Comparison of ENCODE assay signal across 7 cellular contexts in the genomic region with DNA sequence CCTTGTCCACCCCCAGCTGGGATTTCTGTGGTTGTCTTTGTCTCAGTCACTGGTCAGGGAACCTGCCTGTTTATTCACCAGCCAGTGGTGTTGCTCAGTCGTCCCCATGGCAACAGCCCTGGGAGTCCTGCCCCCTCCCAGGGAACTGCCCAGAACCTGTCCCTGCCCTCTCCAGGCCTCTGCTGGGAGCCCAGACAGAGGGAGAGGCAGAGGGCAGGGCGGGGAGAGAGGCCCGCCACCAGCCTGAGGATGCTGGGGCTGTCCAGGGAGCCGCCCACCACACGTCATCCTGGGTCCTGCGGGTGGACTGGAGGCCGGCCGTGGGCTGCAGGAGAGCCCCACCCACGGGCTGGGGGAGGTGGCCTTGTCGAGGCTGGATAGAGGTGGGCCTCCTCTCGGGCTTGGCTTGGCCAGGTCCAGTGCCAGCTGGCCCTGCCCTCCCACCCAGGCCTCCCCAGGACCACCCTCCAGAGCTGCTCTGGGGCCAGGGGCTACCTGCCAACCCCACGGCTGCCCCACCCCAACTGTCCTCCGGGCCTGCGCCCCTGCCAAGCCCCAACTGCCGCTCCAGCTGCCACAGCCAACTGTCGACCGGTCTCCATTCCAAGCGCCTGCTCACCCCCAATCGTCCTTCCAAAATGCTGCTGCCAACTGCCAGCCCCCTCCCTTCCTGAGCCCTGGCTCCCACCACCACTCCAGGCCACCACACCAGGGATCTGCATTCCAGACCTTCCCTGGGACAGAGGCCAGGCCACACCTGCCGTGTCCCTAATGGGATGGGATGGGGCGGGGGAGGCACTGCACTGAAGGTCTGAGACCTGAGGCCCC. TPM values are rescaled to one million over a fixed set of nuclear protein-coding genes. Genes with fewer than 3 reads are reported as not detected.
DNase-seq lines count a peak whose midpoint lies in the region; ATAC-seq and TF ChIP-seq lines count a peak whose summit lies in the region.

No MANE protein-coding gene starts in this region.

- H3K9me3 ChIP-seq in HCT116 (ENCODE audit: control insufficient read depth in 1 of 2, insufficient read depth in 1 of 2, low read depth in 1 of 2, low read length in 2 of 2) = no peaks in the 10 kb centered on the region
- H3K9me3 ChIP-seq in upper lobe of left lung = no peaks in the 10 kb centered on the region

- no peaks in the 10 kb centered on the region for H3K79me2 ChIP-seq in HCT116 (ENCODE audit: insufficient read depth, low read length)

- no peaks in the 10 kb centered on the region for H3K27me3 ChIP-seq in HCT116 (ENCODE audit: insufficient read depth, low read length)
- H3K27me3 ChIP-seq in upper lobe of left lung = no peaks in the 10 kb centered on the region

- DNase-seq in HCT116 (ENCODE audit: low read depth, low spot score) = peak; percentile 90
- DNase-seq in NCI-H774 (lab: John Stamatoyannopoulos, UW) = peak; percentile 58
- DNase-seq in dedifferentiated amniotic fluid mesenchymal stem cell (ENCODE audit: extremely low spot score) = peak; percentile 82
- DNase-seq in left kidney (ENCODE audit: low read depth, low spot score) = peak; percentile 99
- DNase-seq in upper lobe of left lung = peak; percentile 87 to 95

- no peaks in the 10 kb centered on the region for H4K20me1 ChIP-seq in HCT116 (ENCODE audit: insufficient read depth)

- RAD21 ChIA-PET in HCT116 (lab: Charles Lee; ENCODE audit: low non-redundant PET in 1 of 2, low total read pairs in 2 of 2, uncharacterized antibody in 2 of 2, unreplicated experiment in 2 of 2) = no interaction called here

- peak overlapping the region; percentile 52 for H3K4me2 ChIP-seq in HCT116 (ENCODE audit: low read length)

- TF ChIP-seq RAD21 in HCT116 (IDR thresholded peaks at IDR 0.05; ENCODE audit: low read depth) = no peak

- H3K27ac ChIP-seq in HCT116 (ENCODE audit: low read depth, low read length) (peak overlapping the region; percentile 15; the same call in 1 of the 2 replicates), upper lobe of left lung (peak overlapping the region; percentile 19 to 82 (median 48))

- CTCF ChIA-PET in HCT116 (lab: Charles Lee) = no interaction called here

- 0 to 66% methylated on average over 1 to 20 of the region's 21 CpGs for WGBS in upper lobe of left lung, 2 donors

- no peak overlapping the region for H2AFZ ChIP-seq in HCT116 (ENCODE audit: low read depth, low read length, poor library complexity, severe bottlenecking)

- H3K9me2 ChIP-seq in HCT116 (ENCODE audit: insufficient read depth) = no peaks in the 10 kb centered on the region

- BruUV-seq in HCT116 (replicated peaks; lab: Mats Ljungman, UMichigan) = no TSS peak

- no peak overlapping the region; the same call in 1 of the 2 replicates for H3K9ac ChIP-seq in HCT116 (ENCODE audit: low read length)

- intact Hi-C loops in HCT116 (cut with micrococcal nuclease) = no loop called here

- no peaks in the 10 kb centered on the region for H3K36me3 ChIP-seq in HCT116 (ENCODE audit: control insufficient read depth in 1 of 2, insufficient read depth in 2 of 2, low read length in 2 of 2)
- no peaks in the 10 kb centered on the region for H3K36me3 ChIP-seq in upper lobe of left lung

- no peak for TF ChIP-seq EP300 in upper lobe of left lung (IDR thresholded peaks at IDR 0.05)

- TF ChIP-seq CTCF in HCT116 (IDR thresholded peaks at IDR 0.05 in 2 of 3, conservative IDR thresholded peaks at IDR 0.05 in 1 of 3; ENCODE audit: borderline replicate concordance in 1 of 3, insufficient read depth in 1 of 3, low read depth in 2 of 3, low read length in 2 of 3) = no peak
- TF ChIP-seq CTCF in upper lobe of left lung (IDR thresholded peaks at IDR 0.05) = no peak

- ATAC-seq in HCT116 (peak; percentile 87), upper lobe of left lung (ENCODE audit: low FRiP score in 2 of 2) (peak; percentile 90 to 94), HG03196 (IDR thresholded peaks at IDR 0.05; ENCODE audit: unreplicated experiment) (no peak), HG02884 (IDR thresholded peaks at IDR 0.05; ENCODE audit: unreplicated experiment) (no peak)

- POLR2A ChIA-PET in HCT116 (lab: Charles Lee) = no interaction called here

- TF ChIP-seq POLR2A in HCT116 (IDR thresholded peaks at IDR 0.05; ENCODE audit: borderline replicate concordance, extremely low read depth, insufficient read depth, insufficient read length) = no peak
- no peak for TF ChIP-seq POLR2A in upper lobe of left lung (IDR thresholded peaks at IDR 0.05)

- H3K4me3 ChIP-seq in HCT116 (replicated peaks in 1 of 2; ENCODE audit: low read depth in 1 of 2, low read length in 2 of 2) (no peak overlapping the region), upper lobe of left lung (no peak overlapping the region)

- H3K4me1 ChIP-seq in HCT116 (ENCODE audit: control insufficient read depth in 1 of 2, insufficient read depth in 2 of 2, low read length in 2 of 2) (peaks cover 19 to 30% of the 10 kb centered on the region in 2 experiments), upper lobe of left lung (peaks cover 25 to 43% (median 30%) of the 10 kb centered on the region in 4 donors)

TF ChIP-seq in HCT116, 20 proteins besides CTCF, POLR2A, EP300 and RAD21:
- TF ChIP-seq EGR1 (IDR thresholded peaks at IDR 0.05; ENCODE audit: low read depth) (no peak), SP1 (IDR thresholded peaks at IDR 0.05; ENCODE audit: low read depth) (peak; percentile 94), JUND (IDR thresholded peaks at IDR 0.05) (no peak)

RNA-seq across cellular contexts. Expression of gene ZBTB46, which starts 4.2 kb away (rescaled TPM):
- total RNA-seq in HCT116 (2021; ENCODE audit: unreplicated experiment) (10.7 TPM), upper lobe of left lung (10 to 100 TPM in 4 of 6 donors, 1 to 10 TPM in 2; 7.6 to 25.3 (median 11.6) TPM)
- 4.1 and 4.8 TPM in 2 replicates for polyA plus RNA-seq in HCT116 (2012)

RNA-seq across cellular contexts. Expression of gene ABHD16B, which starts 26.1 kb away (rescaled TPM):
- total RNA-seq in HCT116 (2021; ENCODE audit: unreplicated experiment) (not detected), upper lobe of left lung (under 1 TPM in 1 of 6 donors, not detected in 5; 0.23 TPM)
- polyA plus RNA-seq in HCT116 (2012) = 0.86 TPM in 1 of 2 replicates, not detected in the other

RNA-seq across cellular contexts. Expression of gene TPD52L2, which starts 29.8 kb away (rescaled TPM):
- total RNA-seq in HCT116 (2021; ENCODE audit: unreplicated experiment) = 149 TPM
- 105 and 113 TPM in 2 replicates for polyA plus RNA-seq in HCT116 (2012)
- 100 to 1,000 TPM in 1 of 6 donors, 10 to 100 TPM in 5; 64.2 to 103 (median 79.4) TPM for total RNA-seq in upper lobe of left lung

RNA-seq across cellular contexts. Expression of gene DNAJC5, which starts 59.7 kb away (rescaled TPM):
- total RNA-seq in HCT116 (2021; ENCODE audit: unreplicated experiment) (38.3 TPM), upper lobe of left lung (10 to 100 TPM; 44.6 to 66.0 (median 60.7) TPM)
- polyA plus RNA-seq in HCT116 (2012) = 27.0 and 27.6 TPM in 2 replicates

Comparison
In these comparisons a context has a peak if more than half of its experiments do, and no peak if none do; other contexts are left out.
1. ATAC-seq: peak in HCT116 (single experiment) and upper lobe of left lung (2 of 2); none in HG03196 (single experiment) and HG02884 (single experiment).
2. Peak in every context shown above with its lines, with median percentiles within 50 percentile points of each other: DNase-seq.